Comparison of ENCODE assay signal across 1 cellular context in genomic region chr17:48047741-48048320, GRCh38.
A peak's percentile ranks its signal among the peaks of the same experiment; 100 is the strongest.
TF ChIP-seq lines count a peak whose summit lies in the region.

No MANE protein-coding gene starts in this region.

TF ChIP-seq in K562, 482 proteins besides CTCF, POLR2A, EP300 and RAD21 (continued from another document and continues in another):
- TF ChIP-seq CEBPZ (IDR thresholded peaks at IDR 0.05; ENCODE audit: borderline replicate concordance, low read depth, low read length) (peak; percentile 97), HNRNPUL1 (IDR thresholded peaks at IDR 0.05; ENCODE audit: low read length) (no peak), ATF7 (IDR thresholded peaks at IDR 0.05) (peak; percentile 83), NBN (IDR thresholded peaks at IDR 0.05; ENCODE audit: low read depth) (peak; percentile 37; the same call in 1 of the 2 replicates), POLR2G (IDR thresholded peaks at IDR 0.05; ENCODE audit: low read depth, low read length) (peak; percentile 98), ZNF511 (CRISPR knock-in tag; IDR thresholded peaks at IDR 0.05) (peak; percentile 90; the same call in 1 of the 2 replicates), NR4A1 (CRISPR knock-in tag; IDR thresholded peaks at IDR 0.05) (peak; percentile 73; the same call in 1 of the 2 replicates), NR4A1 (tag; IDR thresholded peaks at IDR 0.05) (no peak; the same call in 1 of the 2 replicates), DIDO1 (tag; IDR thresholded peaks at IDR 0.05; ENCODE audit: low read depth) (0 out of 2 replicates have a peak, but pooled peaks have one; percentile 64), ZNF24 (IDR thresholded peaks at IDR 0.05) (no peak; the same call in 1 of the 2 replicates), BCLAF1 (IDR thresholded peaks at IDR 0.05; ENCODE audit: borderline replicate concordance in 1 of 2, control insufficient read depth in 1 of 2, low read depth in 2 of 2, low read length in 1 of 2) (no peak), TBL1XR1 (IDR thresholded peaks at IDR 0.05; ENCODE audit: low read length in 2 of 2) (peak in 1 of 2 experiments; percentile 8; a peak in 2 of 4 replicates), CC2D1A (IDR thresholded peaks at IDR 0.05) (peak; percentile 35; the same call in 1 of the 2 replicates), TEAD4 (IDR thresholded peaks at IDR 0.05; ENCODE audit: low read length) (peak; percentile 75), TEAD4 (CRISPR knock-in tag; IDR thresholded peaks at IDR 0.05; ENCODE audit: borderline replicate concordance) (0 out of 2 replicates have a peak, but pooled peaks have one; percentile 47), ZNF766 (CRISPR knock-in tag; conservative IDR thresholded peaks at IDR 0.05) (peak; percentile 72), ZBTB33 (CRISPR knock-in tag; IDR thresholded peaks at IDR 0.05) (peak; percentile 72), ZNF589 (CRISPR knock-in tag; IDR thresholded peaks at IDR 0.05; ENCODE audit: low read depth) (peak; percentile 95), HBP1 (CRISPR knock-in tag; IDR thresholded peaks at IDR 0.05) (peak; percentile 94), ZNF695 (CRISPR knock-in tag; IDR thresholded peaks at IDR 0.05) (no peak), E2F6 (IDR thresholded peaks at IDR 0.05; ENCODE audit: borderline replicate concordance in 1 of 2, extremely low read depth in 1 of 2, insufficient read depth in 1 of 2, insufficient read length in 1 of 2, low read depth in 1 of 2, low read length in 1 of 2, poor library complexity in 1 of 2, severe bottlenecking in 1 of 2) (peak; percentile 98 to 99), RFX1 (IDR thresholded peaks at IDR 0.05) (peak; percentile 68), CXXC5 (CRISPR knock-in tag; IDR thresholded peaks at IDR 0.05) (peak; percentile 91), CREB5 (CRISPR knock-in tag; IDR thresholded peaks at IDR 0.05) (no peak), ZNF318 (IDR thresholded peaks at IDR 0.05; ENCODE audit: borderline replicate concordance in 1 of 2, low read depth in 1 of 2) (no peak), ZNF143 (CRISPR knock-in tag; IDR thresholded peaks at IDR 0.05) (0 out of 2 replicates have a peak, but pooled peaks have one; percentile 59), DMBX1 (CRISPR knock-in tag; IDR thresholded peaks at IDR 0.05; ENCODE audit: borderline replicate concordance) (peak; percentile 87), E2F5 (CRISPR knock-in tag; IDR thresholded peaks at IDR 0.05) (peak; percentile 11; the same call in 1 of the 2 replicates), YY1 (IDR thresholded peaks at IDR 0.05; ENCODE audit: borderline replicate concordance in 1 of 3, control insufficient read depth in 1 of 3, extremely low read depth in 1 of 3, insufficient read depth in 3 of 3, insufficient read length in 1 of 3, insufficient replicate concordance in 2 of 3, low read depth in 1 of 3, low read length in 2 of 3) (peak; percentile 96 to 99 (median 97)), SIX5 (IDR thresholded peaks at IDR 0.05; ENCODE audit: borderline replicate concordance in 1 of 2, insufficient read depth in 1 of 2, low read depth in 1 of 2, low read length in 2 of 2) (peak; percentile 30 to 36; a peak in 1 of 4 replicates), MTA2 (IDR thresholded peaks at IDR 0.05; ENCODE audit: low read depth) (no peak), SP2 (IDR thresholded peaks at IDR 0.05; ENCODE audit: extremely low read depth, low read depth, low read length, poor library complexity, severe bottlenecking) (peak; percentile 93), BCOR (IDR thresholded peaks at IDR 0.05) (peak; percentile 53; the same call in 1 of the 2 replicates), ZNF584 (CRISPR knock-in tag; IDR thresholded peaks at IDR 0.05; ENCODE audit: low read depth) (0 out of 2 replicates have a peak, but pooled peaks have one; percentile 68)
